In genomic region chr2:229714736-229715541, GRCh38 we compare ENCODE assay signal across 1 cellular context.
TF ChIP-seq lines count a peak whose summit lies in the region.

No MANE protein-coding gene starts in this region.

TF ChIP-seq in HepG2, 621 proteins besides CTCF, POLR2A, EP300 and RAD21 (continued from another document and continues in another):
- TF ChIP-seq MYNN (CRISPR knock-in tag; IDR thresholded peaks at IDR 0.05; ENCODE audit: low read depth) = 0 out of 2 replicates have a peak, but pooled peaks have one; percentile 39
- TF ChIP-seq, protein P1, sequence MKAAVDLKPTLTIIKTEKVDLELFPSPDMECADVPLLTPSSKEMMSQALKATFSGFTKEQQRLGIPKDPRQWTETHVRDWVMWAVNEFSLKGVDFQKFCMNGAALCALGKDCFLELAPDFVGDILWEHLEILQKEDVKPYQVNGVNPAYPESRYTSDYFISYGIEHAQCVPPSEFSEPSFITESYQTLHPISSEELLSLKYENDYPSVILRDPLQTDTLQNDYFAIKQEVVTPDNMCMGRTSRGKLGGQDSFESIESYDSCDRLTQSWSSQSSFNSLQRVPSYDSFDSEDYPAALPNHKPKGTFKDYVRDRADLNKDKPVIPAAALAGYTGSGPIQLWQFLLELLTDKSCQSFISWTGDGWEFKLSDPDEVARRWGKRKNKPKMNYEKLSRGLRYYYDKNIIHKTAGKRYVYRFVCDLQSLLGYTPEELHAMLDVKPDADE (CRISPR knock-in tag; IDR thresholded peaks at IDR 0.05) = no peak
- no peak for TF ChIP-seq NFE2L1 (CRISPR knock-in tag; IDR thresholded peaks at IDR 0.05; ENCODE audit: borderline replicate concordance)
- TF ChIP-seq, protein P2, sequence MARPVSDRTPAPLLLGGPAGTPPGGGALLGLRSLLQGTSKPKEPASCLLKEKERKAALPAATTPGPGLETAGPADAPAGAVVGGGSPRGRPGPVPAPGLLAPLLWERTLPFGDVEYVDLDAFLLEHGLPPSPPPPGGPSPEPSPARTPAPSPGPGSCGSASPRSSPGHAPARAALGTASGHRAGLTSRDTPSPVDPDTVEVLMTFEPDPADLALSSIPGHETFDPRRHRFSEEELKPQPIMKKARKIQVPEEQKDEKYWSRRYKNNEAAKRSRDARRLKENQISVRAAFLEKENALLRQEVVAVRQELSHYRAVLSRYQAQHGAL (CRISPR knock-in tag; IDR thresholded peaks at IDR 0.05; ENCODE audit: not compliant biosample characterization) = no peak
- TF ChIP-seq RARA (CRISPR knock-in tag; IDR thresholded peaks at IDR 0.05) = peak; percentile 51
- no peak for TF ChIP-seq CENPT (CRISPR knock-in tag; IDR thresholded peaks at IDR 0.05; ENCODE audit: low read depth)
- peak; percentile 70; the same call in 1 of the 2 replicates for TF ChIP-seq ZNF331 (CRISPR knock-in tag; IDR thresholded peaks at IDR 0.05)
- TF ChIP-seq ZNF737 (CRISPR knock-in tag; IDR thresholded peaks at IDR 0.05; ENCODE audit: borderline replicate concordance) = no peak
- TF ChIP-seq ZNF547 (CRISPR knock-in tag; IDR thresholded peaks at IDR 0.05) = peak; percentile 56; the same call in 1 of the 2 replicates
- no peak for TF ChIP-seq ZNF576 (CRISPR knock-in tag; IDR thresholded peaks at IDR 0.05)
- TF ChIP-seq ZBTB25 (CRISPR knock-in tag; IDR thresholded peaks at IDR 0.05) = no peak
- no peak for TF ChIP-seq RCOR2 (CRISPR knock-in tag; IDR thresholded peaks at IDR 0.05)
- 0 out of 2 replicates have a peak, but pooled peaks have one; percentile 64 for TF ChIP-seq ZMAT3 (CRISPR knock-in tag; conservative IDR thresholded peaks at IDR 0.05)
- no peak for TF ChIP-seq ZFP37 (CRISPR knock-in tag; IDR thresholded peaks at IDR 0.05; ENCODE audit: borderline replicate concordance)
- no peak for TF ChIP-seq ZNF329 (CRISPR knock-in tag; IDR thresholded peaks at IDR 0.05; ENCODE audit: low read depth)
- no peak for TF ChIP-seq PREB (CRISPR knock-in tag; IDR thresholded peaks at IDR 0.05)
- TF ChIP-seq ZNF616 (CRISPR knock-in tag; IDR thresholded peaks at IDR 0.05; ENCODE audit: low read depth) = peak; percentile 85
- no peak for TF ChIP-seq SIN3A (IDR thresholded peaks at IDR 0.05; ENCODE audit: borderline replicate concordance, low read depth, low read length)
- TF ChIP-seq KAT8 (CRISPR knock-in tag; IDR thresholded peaks at IDR 0.05) = no peak
- TF ChIP-seq LBX2 (CRISPR knock-in tag; IDR thresholded peaks at IDR 0.05; ENCODE audit: borderline replicate concordance) = no peak
- no peak for TF ChIP-seq U2AF1 (optimal IDR thresholded peaks at IDR 0.05; ENCODE audit: low read depth, low read length)
- 0 out of 2 replicates have a peak, but pooled peaks have one; percentile 40 for TF ChIP-seq ZNF296 (CRISPR knock-in tag; conservative IDR thresholded peaks at IDR 0.05)
- peak; percentile 52 for TF ChIP-seq SAP130 (CRISPR knock-in tag; IDR thresholded peaks at IDR 0.05; ENCODE audit: low read depth)
- TF ChIP-seq KLF11 (CRISPR knock-in tag; IDR thresholded peaks at IDR 0.05) = peak; percentile 80; the same call in 1 of the 2 replicates
- no peak; the same call in none of the 2 replicates for TF ChIP-seq ZNF225 (CRISPR knock-in tag; IDR thresholded peaks at IDR 0.05)
- TF ChIP-seq CEBPG (CRISPR knock-in tag; IDR thresholded peaks at IDR 0.05) = no peak
- no peak for TF ChIP-seq GMEB1 (CRISPR knock-in tag; IDR thresholded peaks at IDR 0.05; ENCODE audit: borderline replicate concordance)
- no peak for TF ChIP-seq ZNF256 (CRISPR knock-in tag; conservative IDR thresholded peaks at IDR 0.05)
- no peak for TF ChIP-seq ARID3A (IDR thresholded peaks at IDR 0.05; ENCODE audit: low read depth, low read length)
- TF ChIP-seq, protein P3, sequence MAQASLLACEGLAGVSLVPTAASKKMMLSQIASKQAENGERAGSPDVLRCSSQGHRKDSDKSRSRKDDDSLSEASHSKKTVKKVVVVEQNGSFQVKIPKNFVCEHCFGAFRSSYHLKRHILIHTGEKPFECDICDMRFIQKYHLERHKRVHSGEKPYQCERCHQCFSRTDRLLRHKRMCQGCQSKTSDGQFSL (CRISPR knock-in tag; IDR thresholded peaks at IDR 0.05) = no peak
- TF ChIP-seq NFKBIZ (CRISPR knock-in tag; IDR thresholded peaks at IDR 0.05) = no peak
- TF ChIP-seq HES4 (CRISPR knock-in tag; IDR thresholded peaks at IDR 0.05; ENCODE audit: borderline replicate concordance) = 0 out of 2 replicates have a peak, but pooled peaks have one; percentile 51
- TF ChIP-seq ZBTB38 (CRISPR knock-in tag; IDR thresholded peaks at IDR 0.05) = no peak
- peak; percentile 86; the same call in 1 of the 2 replicates for TF ChIP-seq ETV6 (CRISPR knock-in tag; conservative IDR thresholded peaks at IDR 0.05)
- TF ChIP-seq CENPBD1 (CRISPR knock-in tag; IDR thresholded peaks at IDR 0.05; ENCODE audit: borderline replicate concordance, low read depth) = no peak
- no peak for TF ChIP-seq MLLT10 (CRISPR knock-in tag; IDR thresholded peaks at IDR 0.05)
- TF ChIP-seq ZNF558 (CRISPR knock-in tag; IDR thresholded peaks at IDR 0.05; ENCODE audit: borderline replicate concordance) = peak; percentile 75; the same call in 1 of the 2 replicates
- no peak for TF ChIP-seq HMG20A (CRISPR knock-in tag; IDR thresholded peaks at IDR 0.05; ENCODE audit: borderline replicate concordance)
- no peak for TF ChIP-seq ZNF383 (CRISPR knock-in tag; IDR thresholded peaks at IDR 0.05; ENCODE audit: borderline replicate concordance)
- no peak for TF ChIP-seq ZSCAN12 (CRISPR knock-in tag; IDR thresholded peaks at IDR 0.05)
- TF ChIP-seq ZNF800 (CRISPR knock-in tag; IDR thresholded peaks at IDR 0.05) = peak; percentile 64; the same call in 1 of the 2 replicates
- no peak for TF ChIP-seq HNF4A (CRISPR knock-in tag; IDR thresholded peaks at IDR 0.05)
- TF ChIP-seq ZNF776 (CRISPR knock-in tag; IDR thresholded peaks at IDR 0.05) = no peak
- no peak for TF ChIP-seq ARNT (IDR thresholded peaks at IDR 0.05)
- TF ChIP-seq ESRRA (CRISPR knock-in tag; IDR thresholded peaks at IDR 0.05; ENCODE audit: low read depth) = no peak; the same call in 1 of the 2 replicates
- TF ChIP-seq ZNF629 (CRISPR knock-in tag; conservative IDR thresholded peaks at IDR 0.05) = no peak
- no peak for TF ChIP-seq KDM5A (IDR thresholded peaks at IDR 0.05; ENCODE audit: borderline replicate concordance, low read length)
- TF ChIP-seq HDAC1 (CRISPR knock-in tag; IDR thresholded peaks at IDR 0.05) = no peak
- TF ChIP-seq ZNF205 (CRISPR knock-in tag; IDR thresholded peaks at IDR 0.05) = no peak
- no peak for TF ChIP-seq ZNF577 (CRISPR knock-in tag; IDR thresholded peaks at IDR 0.05; ENCODE audit: borderline replicate concordance, low read depth)
- peak; percentile 77; the same call in 1 of the 2 replicates for TF ChIP-seq ZNF567 (CRISPR knock-in tag; IDR thresholded peaks at IDR 0.05; ENCODE audit: borderline replicate concordance)
- no peak for TF ChIP-seq ZBTB46 (CRISPR knock-in tag; IDR thresholded peaks at IDR 0.05; ENCODE audit: borderline replicate concordance)
- 0 out of 2 replicates have a peak, but pooled peaks have one; percentile 74 for TF ChIP-seq ZNF841 (CRISPR knock-in tag; IDR thresholded peaks at IDR 0.05; ENCODE audit: borderline replicate concordance)
- peak; percentile 39; the same call in 1 of the 2 replicates for TF ChIP-seq MYC (CRISPR knock-in tag; IDR thresholded peaks at IDR 0.05; ENCODE audit: borderline replicate concordance)
- TF ChIP-seq ZNF441 (CRISPR knock-in tag; IDR thresholded peaks at IDR 0.05; ENCODE audit: borderline replicate concordance) = peak; percentile 61; the same call in 1 of the 2 replicates
- no peak for TF ChIP-seq SP2 (CRISPR knock-in tag; IDR thresholded peaks at IDR 0.05)
- TF ChIP-seq POLR2G (IDR thresholded peaks at IDR 0.05; ENCODE audit: low read depth, low read length) = no peak
- TF ChIP-seq ATF1 (CRISPR knock-in tag; IDR thresholded peaks at IDR 0.05) = no peak
- 0 out of 2 replicates have a peak, but pooled peaks have one; percentile 52 for TF ChIP-seq ZNF350 (CRISPR knock-in tag; IDR thresholded peaks at IDR 0.05; ENCODE audit: borderline replicate concordance, low read depth)
- peak; percentile 88 for TF ChIP-seq ZNF124 (CRISPR knock-in tag; IDR thresholded peaks at IDR 0.05)
- TF ChIP-seq ZNF768 (CRISPR knock-in tag; IDR thresholded peaks at IDR 0.05) = peak; percentile 77
- TF ChIP-seq SMC3 (IDR thresholded peaks at IDR 0.05; ENCODE audit: low read length) = no peak
- TF ChIP-seq ZFP36 (IDR thresholded peaks at IDR 0.05; ENCODE audit: borderline replicate concordance, low read depth, low read length, partially characterized antibody) = no peak
- no peak for TF ChIP-seq RFX1 (IDR thresholded peaks at IDR 0.05)
- peak; percentile 70; the same call in 1 of the 2 replicates for TF ChIP-seq ZNF589 (CRISPR knock-in tag; conservative IDR thresholded peaks at IDR 0.05)
